8 cellular contexts compared by ENCODE assay signal in genomic region chr11:43920598-43921419, GRCh38. TPM values are rescaled to one million over a fixed set of nuclear protein-coding genes. Genes with fewer than 3 reads are reported as not detected.
DNase-seq lines count a peak whose midpoint lies in the region; FAIRE-seq lines count a peak whose summit lies in the region.

No MANE protein-coding gene starts in this region.

- DNase-seq in activated CD4-positive, alpha-beta T cell treated with anti-CD3 and anti-CD28 coated beads for 48 hours: peak; percentile 23
- no peak for DNase-seq in activated CD4-positive, alpha-beta T cell treated with anti-CD3 and anti-CD28 coated beads for 4 hours
- DNase-seq in HTR-8/SVneo (ENCODE audit: insufficient read length, low spot score): peak; percentile 71
- DNase-seq in adipocyte (ENCODE audit: low read depth): peak; percentile 96
- DNase-seq in islet precursor cell: peak; percentile 91
- DNase-seq in stimulated activated naive CD4-positive, alpha-beta T cell treated with Interleukin-2 at 50 U/mL for 16 hours (lab: John Stamatoyannopoulos, UW): no peak
- DNase-seq in cerebellar cortex (ENCODE audit: low spot score): no peak

- H3K4me1 ChIP-seq in adipocyte (ENCODE audit: control insufficient read depth, insufficient read depth, low read length) (peaks cover 46% of the 10 kb centered on the region), thymus (ENCODE audit: control insufficient read depth, insufficient read depth, low read length) (no peaks in the 10 kb centered on the region)

- H3K9ac ChIP-seq in adipocyte (ENCODE audit: low read length): no peak overlapping the region

- FAIRE-seq in HTR-8/SVneo (lab: Jason Lieb, UNC): no peak

- peak overlapping the region; percentile 54 for H3K27ac ChIP-seq in thymus (ENCODE audit: low read depth)

- whole genome bisulfite sequencing in thymus: 94% methylated on average over 10 of the region's 10 CpGs

- H3K4me3 ChIP-seq in adipocyte (ENCODE audit: low read length) (no peak overlapping the region), thymus (ENCODE audit: low read length) (no peak overlapping the region)

- no peaks in the 10 kb centered on the region for H3K27me3 ChIP-seq in adipocyte (replicated peaks; ENCODE audit: control insufficient read depth, insufficient read depth, low read length)
- no peaks in the 10 kb centered on the region for H3K27me3 ChIP-seq in thymus (ENCODE audit: control insufficient read depth, insufficient read depth)

- H3K36me3 ChIP-seq in adipocyte (ENCODE audit: control insufficient read depth, insufficient read depth, low read length, severe bottlenecking) (peaks cover 21% of the 10 kb centered on the region), thymus (ENCODE audit: control insufficient read depth, insufficient read depth) (peaks cover 11% of the 10 kb centered on the region)

- H3K9me3 ChIP-seq in adipocyte (ENCODE audit: control insufficient read depth, low read length) (no peaks in the 10 kb centered on the region), thymus (ENCODE audit: control insufficient read depth) (no peaks in the 10 kb centered on the region)

RNA-seq across cellular contexts. Expression of gene C11orf96, which starts 21.6 kb away (rescaled TPM):
- 42.3 TPM for polyA plus RNA-seq in thymus

RNA-seq across cellular contexts. Expression of gene ALKBH3, which starts 40.2 kb away (rescaled TPM):
- 33.5 TPM for polyA plus RNA-seq in thymus

Comparison
In these comparisons a context has a peak if more than half of its experiments do, and no peak if none do; other contexts are left out.
1. DNase-seq: peak in activated CD4-positive, alpha-beta T cell treated with anti-CD3 and anti-CD28 coated beads for 48 hours (single experiment), HTR-8/SVneo (single experiment), adipocyte (single experiment) and islet precursor cell (single experiment); none in activated CD4-positive, alpha-beta T cell treated with anti-CD3 and anti-CD28 coated beads for 4 hours (0 of 2), stimulated activated naive CD4-positive, alpha-beta T cell treated with Interleukin-2 at 50 U/mL for 16 hours (single experiment) and cerebellar cortex (single experiment).